21 cellular contexts compared by ENCODE assay signal in genomic region chrX:11264925-11265324, GRCh38. TPM values are rescaled to one million over a fixed set of nuclear protein-coding genes. Genes with fewer than 3 reads are reported as not detected.
A peak's percentile ranks its signal among the peaks of the same experiment; 100 is the strongest.
DNase-seq lines count a peak whose midpoint lies in the region; ATAC-seq, FAIRE-seq and TF ChIP-seq lines count a peak whose summit lies in the region.
"Had no signal": no experiment of that assay in that cellular context is flagged by ENCODE, and none has a peak within 500 bp of the region (broad histone marks: within the 10 kb centered on the region; RNA-seq: fewer than 3 reads in every experiment).

No MANE protein-coding gene starts in this region.

- DNase-seq in GM19239 (ENCODE audit: insufficient read length, low spot score) (no peak), mesenchymal stem cell (no peak), epidermal melanocyte (ENCODE audit: insufficient read length, low spot score) (no peak), GM03348 (ENCODE audit: low spot score) (no peak)
- DNase-seq in CD8-positive, alpha-beta T cell, result no peak
- DNase-seq in activated CD4-positive, alpha-beta T cell treated with anti-CD3 and anti-CD28 coated beads, Interleukin-2, amount 50 U/mL, for 4 hours, result no peak
- DNase-seq: CD8-positive, alpha-beta memory T cell; DND-41; GF-D8; H9; MV-4-11; NCI-H1417 treated with DMSO at 0.1 percent for 48 hours; NCI-H2029; NCI-H2171 treated with DMSO at 0.1 percent for 48 hours; NCI-H82; RPMI8226 had no signal

- H3K79me1 ChIP-seq in mesenchymal stem cell (replicated peaks; ENCODE audit: low read length, poor library complexity, severe bottlenecking), result no peaks in the 10 kb centered on the region

- H3K23ac ChIP-seq in mesenchymal stem cell (ENCODE audit: low read length in 2 of 2), result no peak overlapping the region

- no peak overlapping the region for H3K4ac ChIP-seq in mesenchymal stem cell (ENCODE audit: low read depth in 1 of 2, low read length in 2 of 2)

- H3K4me1 ChIP-seq in mesenchymal stem cell (ENCODE audit: control insufficient read depth, insufficient read depth, low read depth, low read length) (no peaks in the 10 kb centered on the region), subcutaneous abdominal adipose tissue (ENCODE audit: control insufficient read depth in 5 of 5, insufficient read depth in 5 of 5, low read length in 5 of 5) (peaks cover 0 to 4% (median 0%) of the 10 kb centered on the region in 5 donors)
- no peaks in the 10 kb centered on the region for H3K4me1 ChIP-seq in CD8-positive, alpha-beta T cell (ENCODE audit: insufficient read depth, low read length)
- H3K4me1 ChIP-seq: SJSA1 had no signal

- no peak overlapping the region for H3K18ac ChIP-seq in mesenchymal stem cell (ENCODE audit: low read depth in 1 of 2, low read length in 2 of 2)

- H3K36me3 Mint-ChIP-seq in CD8-positive, alpha-beta T cell, result no peaks in the 10 kb centered on the region
- H3K36me3 Mint-ChIP-seq: CD8-positive, alpha-beta memory T cell had no signal

- H3K9ac ChIP-seq in mesenchymal stem cell (ENCODE audit: low read length) (peak overlapping the region; percentile 79), subcutaneous abdominal adipose tissue (ENCODE audit: low read length in 5 of 5) (no peak overlapping the region)

- H3K27ac ChIP-seq in VCaP (peak overlapping the region; percentile 80), mesenchymal stem cell (ENCODE audit: low read length, poor library complexity, severe bottlenecking) (no peak overlapping the region), subcutaneous abdominal adipose tissue (ENCODE audit: low read depth, low read length) (peak overlapping the region; percentile 38)
- H3K27ac ChIP-seq in CD8-positive, alpha-beta T cell (ENCODE audit: low read depth, low read length), result no peak overlapping the region
- H3K27ac ChIP-seq: SJSA1 had no signal

- no peak overlapping the region for H2BK12ac ChIP-seq in mesenchymal stem cell (ENCODE audit: low read length in 2 of 2)

- H2BK5ac ChIP-seq in mesenchymal stem cell (ENCODE audit: low read depth, low read length, poor library complexity, severe bottlenecking), result no peak overlapping the region

- POLR2A ChIA-PET in CD8-positive, alpha-beta T cell (lab: Charles Lee), result no interaction called here

- peaks cover 2% of the 10 kb centered on the region for H3K27me3 Mint-ChIP-seq in CD8-positive, alpha-beta T cell (ENCODE audit: low read depth)
- H3K27me3 Mint-ChIP-seq: CD8-positive, alpha-beta memory T cell had no signal

- H3K9me3 ChIP-seq in mesenchymal stem cell (ENCODE audit: control insufficient read depth, low read length), result no peaks in the 10 kb centered on the region
- H3K9me3 ChIP-seq in subcutaneous abdominal adipose tissue (ENCODE audit: control insufficient read depth in 5 of 5, low read length in 5 of 5), result no peaks in the 10 kb centered on the region
- H3K9me3 ChIP-seq in CD8-positive, alpha-beta T cell (ENCODE audit: low read length), result no peaks in the 10 kb centered on the region
- H3K9me3 ChIP-seq: SJSA1 had no signal

- no peak overlapping the region for H4K8ac ChIP-seq in mesenchymal stem cell (ENCODE audit: low read length)

- H3K4me3 Mint-ChIP-seq in CD8-positive, alpha-beta T cell, result no peak overlapping the region
- H3K4me3 Mint-ChIP-seq: CD8-positive, alpha-beta memory T cell; H9 had no signal

- no peak overlapping the region for H4K91ac ChIP-seq in mesenchymal stem cell (ENCODE audit: low read length)

- CTCF ChIA-PET in CD8-positive, alpha-beta T cell (lab: Charles Lee), result no interaction called here

- no peak overlapping the region for H3K4me2 ChIP-seq in mesenchymal stem cell (ENCODE audit: low read length, poor library complexity, severe bottlenecking)

- ATAC-seq in CD8-positive, alpha-beta T cell, result no peak

- no peak overlapping the region for H2BK120ac ChIP-seq in mesenchymal stem cell (ENCODE audit: low read depth, low read length)

- 96% methylated on average over 1 of the region's 1 CpG for WGBS in mesenchymal stem cell

- FAIRE-seq in GM19239 (lab: Jason Lieb, UNC), result peak; percentile 76

- no peak for TF ChIP-seq CTCF in VCaP (conservative IDR thresholded peaks at IDR 0.05)
- no peak for TF ChIP-seq CTCF in CD8-positive, alpha-beta T cell (IDR thresholded peaks at IDR 0.05)

- H3K4me3 ChIP-seq in mesenchymal stem cell (ENCODE audit: insufficient read depth in 1 of 2, low read depth in 1 of 2, low read length in 2 of 2) (peak overlapping the region in 1 of 2 experiments; percentile 42), subcutaneous abdominal adipose tissue (ENCODE audit: low read depth in 1 of 5, low read length in 5 of 5) (peak overlapping the region in 1 of 5 donors; percentile 36)
- no peak overlapping the region for H3K4me3 ChIP-seq in CD8-positive, alpha-beta T cell (ENCODE audit: low read depth, low read length)
- H3K4me3 ChIP-seq: SJSA1 had no signal

- no peaks in the 10 kb centered on the region for H3K36me3 ChIP-seq in mesenchymal stem cell (ENCODE audit: control insufficient read depth in 1 of 2, insufficient read depth in 2 of 2, low read depth in 1 of 2, low read length in 2 of 2)
- H3K36me3 ChIP-seq in subcutaneous abdominal adipose tissue (ENCODE audit: control insufficient read depth in 5 of 5, insufficient read depth in 5 of 5, low read length in 5 of 5), result no peaks in the 10 kb centered on the region
- no peaks in the 10 kb centered on the region for H3K36me3 ChIP-seq in CD8-positive, alpha-beta T cell (ENCODE audit: insufficient read depth, low read length)
- H3K36me3 ChIP-seq: SJSA1 had no signal

- H2AFZ ChIP-seq in mesenchymal stem cell (ENCODE audit: low read depth, low read length), result no peak overlapping the region

- H3K27me3 ChIP-seq in mesenchymal stem cell (ENCODE audit: control insufficient read depth in 1 of 2, insufficient read depth in 1 of 2, low read length in 2 of 2) (no peaks in the 10 kb centered on the region), subcutaneous abdominal adipose tissue (ENCODE audit: control insufficient read depth in 5 of 5, insufficient read depth in 4 of 5, low read length in 5 of 5) (peaks cover 0 to 12% (median 10%) of the 10 kb centered on the region in 5 donors)
- no peaks in the 10 kb centered on the region for H3K27me3 ChIP-seq in CD8-positive, alpha-beta T cell (ENCODE audit: insufficient read depth, low read length)
- H3K27me3 ChIP-seq: SJSA1 had no signal

- no peaks in the 10 kb centered on the region for H3K4me1 Mint-ChIP-seq in CD8-positive, alpha-beta T cell (ENCODE audit: low read depth)
- H3K4me1 Mint-ChIP-seq: CD8-positive, alpha-beta memory T cell; H9 had no signal

- no peak overlapping the region for H3K27ac Mint-ChIP-seq in CD8-positive, alpha-beta T cell
- H3K27ac Mint-ChIP-seq: CD8-positive, alpha-beta memory T cell; H9 had no signal

- no peak overlapping the region for H2AK5ac ChIP-seq in mesenchymal stem cell (ENCODE audit: low read length, severe bottlenecking)

- H3K14ac ChIP-seq in mesenchymal stem cell (ENCODE audit: low read length in 2 of 2), result no peak overlapping the region

- no peaks in the 10 kb centered on the region for H3K9me3 Mint-ChIP-seq in CD8-positive, alpha-beta T cell

- intact Hi-C loops in CD8-positive, alpha-beta T cell (cut with DNase I, micrococcal nuclease), result no loop called here

- H2BK15ac ChIP-seq in mesenchymal stem cell (ENCODE audit: low read depth, poor library complexity, severe bottlenecking), result no peak overlapping the region

RNA-seq across cellular contexts. Expression of gene AMELX, which starts 28.3 kb away (rescaled TPM):
- polyA plus RNA-seq in mesenchymal stem cell (2013, experiment 1 of 2), result not detected
- polyA plus RNA-seq in mesenchymal stem cell (2013, experiment 2 of 2), result not detected
- total RNA-seq in CD8-positive, alpha-beta T cell, result not detected
- total RNA-seq: CD8-positive, alpha-beta memory T cell; H9; NCI-H460; SJSA1 had no signal
- polyA plus RNA-seq: BJ; CD8-positive, alpha-beta memory T cell had no signal

Comparison
In these comparisons a context has a peak if more than half of its experiments do, and no peak if none do; other contexts are left out.
1. H3K27ac ChIP-seq: peak in VCaP (single experiment) and subcutaneous abdominal adipose tissue (single experiment); none in mesenchymal stem cell (single experiment) and CD8-positive, alpha-beta T cell (single experiment).